1 cellular context compared by ENCODE assay signal in the genomic region with DNA sequence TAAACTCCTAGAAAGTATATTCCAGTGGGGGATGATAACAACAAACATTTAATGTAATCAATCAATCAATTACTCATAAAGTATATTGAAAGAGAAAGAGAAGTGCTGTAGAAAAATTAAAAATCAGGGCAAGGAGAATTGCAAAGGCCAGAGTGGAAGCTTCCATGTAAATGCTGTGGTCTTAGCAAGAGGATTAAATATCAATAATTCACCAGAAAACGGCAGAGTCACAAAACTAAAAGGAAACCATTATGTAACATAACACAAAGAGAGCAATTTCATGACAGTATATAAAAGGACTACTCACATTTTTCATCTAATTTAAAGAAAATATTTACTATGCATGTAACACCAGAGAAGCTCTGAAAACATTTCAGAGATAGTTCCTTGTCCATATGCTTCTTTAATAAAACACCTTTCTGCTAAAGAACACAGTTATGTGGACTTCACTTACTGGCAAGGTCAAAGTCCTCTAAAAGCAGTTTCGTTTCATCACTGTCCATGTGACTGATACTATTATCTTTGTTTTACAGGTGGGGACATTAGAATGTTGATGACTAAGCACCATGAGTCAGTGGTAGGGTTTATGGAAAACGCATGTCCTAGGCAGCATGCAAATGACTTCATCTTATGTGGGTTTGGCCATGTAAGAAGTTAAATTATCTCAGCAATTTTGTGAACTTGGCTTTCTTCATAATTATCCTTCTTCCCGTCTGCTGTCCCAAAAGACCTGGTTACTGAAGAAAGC.
A peak's percentile ranks its signal among the peaks of the same experiment; 100 is the strongest.
TF ChIP-seq lines count a peak whose summit lies in the region.

No MANE protein-coding gene starts in this region.

TF ChIP-seq in K562, 482 proteins besides CTCF, POLR2A, EP300 and RAD21 (continued from another document and continues in another):
- TF ChIP-seq, protein P1, sequence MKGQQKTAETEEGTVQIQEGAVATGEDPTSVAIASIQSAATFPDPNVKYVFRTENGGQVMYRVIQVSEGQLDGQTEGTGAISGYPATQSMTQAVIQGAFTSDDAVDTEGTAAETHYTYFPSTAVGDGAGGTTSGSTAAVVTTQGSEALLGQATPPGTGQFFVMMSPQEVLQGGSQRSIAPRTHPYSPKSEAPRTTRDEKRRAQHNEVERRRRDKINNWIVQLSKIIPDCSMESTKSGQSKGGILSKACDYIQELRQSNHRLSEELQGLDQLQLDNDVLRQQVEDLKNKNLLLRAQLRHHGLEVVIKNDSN (CRISPR knock-in tag; IDR thresholded peaks at IDR 0.05) = peak; percentile 31; the same call in 1 of the 2 replicates
- no peak for TF ChIP-seq GABPB2 (CRISPR knock-in tag; conservative IDR thresholded peaks at IDR 0.05)
- TF ChIP-seq ZSCAN29 (IDR thresholded peaks at IDR 0.05) = no peak
- TF ChIP-seq, protein P2, sequence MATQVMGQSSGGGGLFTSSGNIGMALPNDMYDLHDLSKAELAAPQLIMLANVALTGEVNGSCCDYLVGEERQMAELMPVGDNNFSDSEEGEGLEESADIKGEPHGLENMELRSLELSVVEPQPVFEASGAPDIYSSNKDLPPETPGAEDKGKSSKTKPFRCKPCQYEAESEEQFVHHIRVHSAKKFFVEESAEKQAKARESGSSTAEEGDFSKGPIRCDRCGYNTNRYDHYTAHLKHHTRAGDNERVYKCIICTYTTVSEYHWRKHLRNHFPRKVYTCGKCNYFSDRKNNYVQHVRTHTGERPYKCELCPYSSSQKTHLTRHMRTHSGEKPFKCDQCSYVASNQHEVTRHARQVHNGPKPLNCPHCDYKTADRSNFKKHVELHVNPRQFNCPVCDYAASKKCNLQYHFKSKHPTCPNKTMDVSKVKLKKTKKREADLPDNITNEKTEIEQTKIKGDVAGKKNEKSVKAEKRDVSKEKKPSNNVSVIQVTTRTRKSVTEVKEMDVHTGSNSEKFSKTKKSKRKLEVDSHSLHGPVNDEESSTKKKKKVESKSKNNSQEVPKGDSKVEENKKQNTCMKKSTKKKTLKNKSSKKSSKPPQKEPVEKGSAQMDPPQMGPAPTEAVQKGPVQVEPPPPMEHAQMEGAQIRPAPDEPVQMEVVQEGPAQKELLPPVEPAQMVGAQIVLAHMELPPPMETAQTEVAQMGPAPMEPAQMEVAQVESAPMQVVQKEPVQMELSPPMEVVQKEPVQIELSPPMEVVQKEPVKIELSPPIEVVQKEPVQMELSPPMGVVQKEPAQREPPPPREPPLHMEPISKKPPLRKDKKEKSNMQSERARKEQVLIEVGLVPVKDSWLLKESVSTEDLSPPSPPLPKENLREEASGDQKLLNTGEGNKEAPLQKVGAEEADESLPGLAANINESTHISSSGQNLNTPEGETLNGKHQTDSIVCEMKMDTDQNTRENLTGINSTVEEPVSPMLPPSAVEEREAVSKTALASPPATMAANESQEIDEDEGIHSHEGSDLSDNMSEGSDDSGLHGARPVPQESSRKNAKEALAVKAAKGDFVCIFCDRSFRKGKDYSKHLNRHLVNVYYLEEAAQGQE (CRISPR knock-in tag; IDR thresholded peaks at IDR 0.05; ENCODE audit: low read depth) = no peak
- TF ChIP-seq, protein P3, sequence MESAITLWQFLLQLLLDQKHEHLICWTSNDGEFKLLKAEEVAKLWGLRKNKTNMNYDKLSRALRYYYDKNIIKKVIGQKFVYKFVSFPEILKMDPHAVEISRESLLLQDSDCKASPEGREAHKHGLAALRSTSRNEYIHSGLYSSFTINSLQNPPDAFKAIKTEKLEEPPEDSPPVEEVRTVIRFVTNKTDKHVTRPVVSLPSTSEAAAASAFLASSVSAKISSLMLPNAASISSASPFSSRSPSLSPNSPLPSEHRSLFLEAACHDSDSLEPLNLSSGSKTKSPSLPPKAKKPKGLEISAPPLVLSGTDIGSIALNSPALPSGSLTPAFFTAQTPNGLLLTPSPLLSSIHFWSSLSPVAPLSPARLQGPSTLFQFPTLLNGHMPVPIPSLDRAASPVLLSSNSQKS (CRISPR knock-in tag; IDR thresholded peaks at IDR 0.05) = no peak
- TF ChIP-seq, protein P4, sequence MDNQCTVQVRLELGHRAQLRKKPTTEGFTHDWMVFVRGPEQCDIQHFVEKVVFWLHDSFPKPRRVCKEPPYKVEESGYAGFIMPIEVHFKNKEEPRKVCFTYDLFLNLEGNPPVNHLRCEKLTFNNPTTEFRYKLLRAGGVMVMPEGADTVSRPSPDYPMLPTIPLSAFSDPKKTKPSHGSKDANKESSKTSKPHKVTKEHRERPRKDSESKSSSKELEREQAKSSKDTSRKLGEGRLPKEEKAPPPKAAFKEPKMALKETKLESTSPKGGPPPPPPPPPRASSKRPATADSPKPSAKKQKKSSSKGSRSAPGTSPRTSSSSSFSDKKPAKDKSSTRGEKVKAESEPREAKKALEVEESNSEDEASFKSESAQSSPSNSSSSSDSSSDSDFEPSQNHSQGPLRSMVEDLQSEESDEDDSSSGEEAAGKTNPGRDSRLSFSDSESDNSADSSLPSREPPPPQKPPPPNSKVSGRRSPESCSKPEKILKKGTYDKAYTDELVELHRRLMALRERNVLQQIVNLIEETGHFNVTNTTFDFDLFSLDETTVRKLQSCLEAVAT (IDR thresholded peaks at IDR 0.05) = no peak
- TF ChIP-seq, protein P5, sequence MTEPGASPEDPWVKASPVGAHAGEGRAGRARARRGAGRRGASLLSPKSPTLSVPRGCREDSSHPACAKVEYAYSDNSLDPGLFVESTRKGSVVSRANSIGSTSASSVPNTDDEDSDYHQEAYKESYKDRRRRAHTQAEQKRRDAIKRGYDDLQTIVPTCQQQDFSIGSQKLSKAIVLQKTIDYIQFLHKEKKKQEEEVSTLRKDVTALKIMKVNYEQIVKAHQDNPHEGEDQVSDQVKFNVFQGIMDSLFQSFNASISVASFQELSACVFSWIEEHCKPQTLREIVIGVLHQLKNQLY (CRISPR knock-in tag; conservative IDR thresholded peaks at IDR 0.05) = no peak
- no peak for TF ChIP-seq SP2 (IDR thresholded peaks at IDR 0.05; ENCODE audit: extremely low read depth, low read depth, low read length, poor library complexity, severe bottlenecking)
- TF ChIP-seq HDAC6 (IDR thresholded peaks at IDR 0.05; ENCODE audit: low read depth, low read length) = no peak
- no peak for TF ChIP-seq ZNF77 (CRISPR knock-in tag; IDR thresholded peaks at IDR 0.05)
- TF ChIP-seq ZNF436 (CRISPR knock-in tag; IDR thresholded peaks at IDR 0.05) = no peak
- TF ChIP-seq, protein P6, sequence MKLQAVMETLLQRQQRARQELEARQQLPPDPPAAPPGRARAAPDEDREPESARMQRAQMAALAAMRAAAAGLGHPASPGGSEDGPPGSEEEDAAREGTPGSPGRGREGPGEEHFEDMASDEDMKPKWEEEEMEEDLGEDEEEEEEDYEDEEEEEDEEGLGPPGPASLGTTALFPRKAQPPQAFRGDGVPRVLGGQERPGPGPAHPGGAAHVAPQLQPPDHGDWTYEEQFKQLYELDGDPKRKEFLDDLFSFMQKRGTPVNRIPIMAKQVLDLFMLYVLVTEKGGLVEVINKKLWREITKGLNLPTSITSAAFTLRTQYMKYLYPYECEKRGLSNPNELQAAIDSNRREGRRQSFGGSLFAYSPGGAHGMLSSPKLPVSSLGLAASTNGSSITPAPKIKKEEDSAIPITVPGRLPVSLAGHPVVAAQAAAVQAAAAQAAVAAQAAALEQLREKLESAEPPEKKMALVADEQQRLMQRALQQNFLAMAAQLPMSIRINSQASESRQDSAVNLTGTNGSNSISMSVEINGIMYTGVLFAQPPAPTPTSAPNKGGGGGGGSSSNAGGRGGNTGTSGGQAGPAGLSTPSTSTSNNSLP (IDR thresholded peaks at IDR 0.05; ENCODE audit: borderline replicate concordance, low read depth, low read length) = peak; percentile 53; the same call in 1 of the 2 replicates
- peak; percentile 99 for TF ChIP-seq ZNF316 (IDR thresholded peaks at IDR 0.05)
- TF ChIP-seq EZH2 (IDR thresholded peaks at IDR 0.05; ENCODE audit: borderline replicate concordance, low read depth, low read length) = no peak
- TF ChIP-seq SPI1 (IDR thresholded peaks at IDR 0.05; ENCODE audit: borderline replicate concordance, low read depth, low read length) = no peak
- TF ChIP-seq ZEB2 (IDR thresholded peaks at IDR 0.05) = peak; percentile 66
- TF ChIP-seq EGR1 (conservative IDR thresholded peaks at IDR 0.05) = no peak
- TF ChIP-seq MAFG (tag; conservative IDR thresholded peaks at IDR 0.05) = peak; percentile 98
- TF ChIP-seq ZFPM2 (CRISPR knock-in tag; IDR thresholded peaks at IDR 0.05) = no peak
- TF ChIP-seq ARNT (IDR thresholded peaks at IDR 0.05) = peak in 1 of 2 experiments; percentile 76; a peak in 1 of 4 replicates
- peak; percentile 59 for TF ChIP-seq POLR2H (tag; IDR thresholded peaks at IDR 0.05; ENCODE audit: low read depth)
- TF ChIP-seq, protein P7, sequence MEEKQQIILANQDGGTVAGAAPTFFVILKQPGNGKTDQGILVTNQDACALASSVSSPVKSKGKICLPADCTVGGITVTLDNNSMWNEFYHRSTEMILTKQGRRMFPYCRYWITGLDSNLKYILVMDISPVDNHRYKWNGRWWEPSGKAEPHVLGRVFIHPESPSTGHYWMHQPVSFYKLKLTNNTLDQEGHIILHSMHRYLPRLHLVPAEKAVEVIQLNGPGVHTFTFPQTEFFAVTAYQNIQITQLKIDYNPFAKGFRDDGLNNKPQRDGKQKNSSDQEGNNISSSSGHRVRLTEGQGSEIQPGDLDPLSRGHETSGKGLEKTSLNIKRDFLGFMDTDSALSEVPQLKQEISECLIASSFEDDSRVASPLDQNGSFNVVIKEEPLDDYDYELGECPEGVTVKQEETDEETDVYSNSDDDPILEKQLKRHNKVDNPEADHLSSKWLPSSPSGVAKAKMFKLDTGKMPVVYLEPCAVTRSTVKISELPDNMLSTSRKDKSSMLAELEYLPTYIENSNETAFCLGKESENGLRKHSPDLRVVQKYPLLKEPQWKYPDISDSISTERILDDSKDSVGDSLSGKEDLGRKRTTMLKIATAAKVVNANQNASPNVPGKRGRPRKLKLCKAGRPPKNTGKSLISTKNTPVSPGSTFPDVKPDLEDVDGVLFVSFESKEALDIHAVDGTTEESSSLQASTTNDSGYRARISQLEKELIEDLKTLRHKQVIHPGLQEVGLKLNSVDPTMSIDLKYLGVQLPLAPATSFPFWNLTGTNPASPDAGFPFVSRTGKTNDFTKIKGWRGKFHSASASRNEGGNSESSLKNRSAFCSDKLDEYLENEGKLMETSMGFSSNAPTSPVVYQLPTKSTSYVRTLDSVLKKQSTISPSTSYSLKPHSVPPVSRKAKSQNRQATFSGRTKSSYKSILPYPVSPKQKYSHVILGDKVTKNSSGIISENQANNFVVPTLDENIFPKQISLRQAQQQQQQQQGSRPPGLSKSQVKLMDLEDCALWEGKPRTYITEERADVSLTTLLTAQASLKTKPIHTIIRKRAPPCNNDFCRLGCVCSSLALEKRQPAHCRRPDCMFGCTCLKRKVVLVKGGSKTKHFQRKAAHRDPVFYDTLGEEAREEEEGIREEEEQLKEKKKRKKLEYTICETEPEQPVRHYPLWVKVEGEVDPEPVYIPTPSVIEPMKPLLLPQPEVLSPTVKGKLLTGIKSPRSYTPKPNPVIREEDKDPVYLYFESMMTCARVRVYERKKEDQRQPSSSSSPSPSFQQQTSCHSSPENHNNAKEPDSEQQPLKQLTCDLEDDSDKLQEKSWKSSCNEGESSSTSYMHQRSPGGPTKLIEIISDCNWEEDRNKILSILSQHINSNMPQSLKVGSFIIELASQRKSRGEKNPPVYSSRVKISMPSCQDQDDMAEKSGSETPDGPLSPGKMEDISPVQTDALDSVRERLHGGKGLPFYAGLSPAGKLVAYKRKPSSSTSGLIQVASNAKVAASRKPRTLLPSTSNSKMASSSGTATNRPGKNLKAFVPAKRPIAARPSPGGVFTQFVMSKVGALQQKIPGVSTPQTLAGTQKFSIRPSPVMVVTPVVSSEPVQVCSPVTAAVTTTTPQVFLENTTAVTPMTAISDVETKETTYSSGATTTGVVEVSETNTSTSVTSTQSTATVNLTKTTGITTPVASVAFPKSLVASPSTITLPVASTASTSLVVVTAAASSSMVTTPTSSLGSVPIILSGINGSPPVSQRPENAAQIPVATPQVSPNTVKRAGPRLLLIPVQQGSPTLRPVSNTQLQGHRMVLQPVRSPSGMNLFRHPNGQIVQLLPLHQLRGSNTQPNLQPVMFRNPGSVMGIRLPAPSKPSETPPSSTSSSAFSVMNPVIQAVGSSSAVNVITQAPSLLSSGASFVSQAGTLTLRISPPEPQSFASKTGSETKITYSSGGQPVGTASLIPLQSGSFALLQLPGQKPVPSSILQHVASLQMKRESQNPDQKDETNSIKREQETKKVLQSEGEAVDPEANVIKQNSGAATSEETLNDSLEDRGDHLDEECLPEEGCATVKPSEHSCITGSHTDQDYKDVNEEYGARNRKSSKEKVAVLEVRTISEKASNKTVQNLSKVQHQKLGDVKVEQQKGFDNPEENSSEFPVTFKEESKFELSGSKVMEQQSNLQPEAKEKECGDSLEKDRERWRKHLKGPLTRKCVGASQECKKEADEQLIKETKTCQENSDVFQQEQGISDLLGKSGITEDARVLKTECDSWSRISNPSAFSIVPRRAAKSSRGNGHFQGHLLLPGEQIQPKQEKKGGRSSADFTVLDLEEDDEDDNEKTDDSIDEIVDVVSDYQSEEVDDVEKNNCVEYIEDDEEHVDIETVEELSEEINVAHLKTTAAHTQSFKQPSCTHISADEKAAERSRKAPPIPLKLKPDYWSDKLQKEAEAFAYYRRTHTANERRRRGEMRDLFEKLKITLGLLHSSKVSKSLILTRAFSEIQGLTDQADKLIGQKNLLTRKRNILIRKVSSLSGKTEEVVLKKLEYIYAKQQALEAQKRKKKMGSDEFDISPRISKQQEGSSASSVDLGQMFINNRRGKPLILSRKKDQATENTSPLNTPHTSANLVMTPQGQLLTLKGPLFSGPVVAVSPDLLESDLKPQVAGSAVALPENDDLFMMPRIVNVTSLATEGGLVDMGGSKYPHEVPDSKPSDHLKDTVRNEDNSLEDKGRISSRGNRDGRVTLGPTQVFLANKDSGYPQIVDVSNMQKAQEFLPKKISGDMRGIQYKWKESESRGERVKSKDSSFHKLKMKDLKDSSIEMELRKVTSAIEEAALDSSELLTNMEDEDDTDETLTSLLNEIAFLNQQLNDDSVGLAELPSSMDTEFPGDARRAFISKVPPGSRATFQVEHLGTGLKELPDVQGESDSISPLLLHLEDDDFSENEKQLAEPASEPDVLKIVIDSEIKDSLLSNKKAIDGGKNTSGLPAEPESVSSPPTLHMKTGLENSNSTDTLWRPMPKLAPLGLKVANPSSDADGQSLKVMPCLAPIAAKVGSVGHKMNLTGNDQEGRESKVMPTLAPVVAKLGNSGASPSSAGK (IDR thresholded peaks at IDR 0.05) = peak; percentile 42; the same call in 1 of the 2 replicates
- TF ChIP-seq, protein P8, sequence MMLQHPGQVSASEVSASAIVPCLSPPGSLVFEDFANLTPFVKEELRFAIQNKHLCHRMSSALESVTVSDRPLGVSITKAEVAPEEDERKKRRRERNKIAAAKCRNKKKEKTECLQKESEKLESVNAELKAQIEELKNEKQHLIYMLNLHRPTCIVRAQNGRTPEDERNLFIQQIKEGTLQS (IDR thresholded peaks at IDR 0.05) = peak; percentile 98
- TF ChIP-seq, protein P8 (CRISPR knock-in tag; conservative IDR thresholded peaks at IDR 0.05) = peak; percentile 92
- TF ChIP-seq SRSF7 (optimal IDR thresholded peaks at IDR 0.05; ENCODE audit: low read depth, low read length) = no peak
- TF ChIP-seq SLC30A9 (CRISPR knock-in tag; IDR thresholded peaks at IDR 0.05) = no peak
- no peak for TF ChIP-seq FOXA3 (CRISPR knock-in tag; conservative IDR thresholded peaks at IDR 0.05 in 1 of 2, IDR thresholded peaks at IDR 0.05 in 1 of 2)
- TF ChIP-seq NFRKB (IDR thresholded peaks at IDR 0.05; ENCODE audit: low read depth) = peak; percentile 12; the same call in 1 of the 2 replicates
- TF ChIP-seq, protein P9, sequence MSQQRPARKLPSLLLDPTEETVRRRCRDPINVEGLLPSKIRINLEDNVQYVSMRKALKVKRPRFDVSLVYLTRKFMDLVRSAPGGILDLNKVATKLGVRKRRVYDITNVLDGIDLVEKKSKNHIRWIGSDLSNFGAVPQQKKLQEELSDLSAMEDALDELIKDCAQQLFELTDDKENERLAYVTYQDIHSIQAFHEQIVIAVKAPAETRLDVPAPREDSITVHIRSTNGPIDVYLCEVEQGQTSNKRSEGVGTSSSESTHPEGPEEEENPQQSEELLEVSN (IDR thresholded peaks at IDR 0.05; ENCODE audit: borderline replicate concordance in 1 of 2, extremely low read depth in 1 of 2, insufficient read depth in 1 of 2, insufficient read length in 1 of 2, low read depth in 1 of 2, low read length in 1 of 2, poor library complexity in 1 of 2, severe bottlenecking in 1 of 2) = peak in 1 of 2 experiments; percentile 16
